13 cellular contexts compared by ENCODE assay signal in the genomic region with DNA sequence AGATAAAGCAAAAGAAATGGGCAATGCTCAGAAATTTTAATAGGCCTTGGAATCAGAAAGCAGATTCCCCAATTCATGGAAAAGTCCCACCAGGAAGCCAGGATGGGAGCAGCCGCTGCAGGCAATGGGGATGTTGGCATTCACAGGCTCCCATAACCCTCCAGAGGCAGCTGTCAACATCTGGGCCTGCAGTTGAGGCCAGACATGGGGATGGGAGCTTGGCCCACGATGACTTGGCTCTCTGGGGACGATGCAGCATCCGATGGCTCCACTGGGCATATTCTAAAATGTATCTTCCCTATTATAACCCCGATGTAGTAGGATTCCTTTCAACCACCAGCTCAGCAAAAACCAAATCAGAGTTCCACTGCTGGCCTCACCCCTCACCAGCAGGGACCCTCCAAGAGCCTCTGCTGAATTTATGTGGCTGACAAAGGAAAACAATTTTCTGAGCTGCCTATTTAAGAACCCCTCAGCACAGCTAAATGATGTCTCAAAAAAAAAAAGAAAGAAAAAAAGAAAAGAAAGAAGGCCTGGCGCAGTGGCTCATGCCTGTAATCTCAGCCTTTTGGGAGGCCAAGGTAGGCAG. TPM values are rescaled to one million over a fixed set of nuclear protein-coding genes. Genes with fewer than 3 reads are reported as not detected.
DNase-seq lines count a peak whose midpoint lies in the region; ATAC-seq and TF ChIP-seq lines count a peak whose summit lies in the region.
"Had no signal": no experiment of that assay in that cellular context is flagged by ENCODE, and none has a peak within 500 bp of the region (broad histone marks: within the 10 kb centered on the region; RNA-seq: fewer than 3 reads in every experiment).

No MANE protein-coding gene starts in this region.

- H3K27me3 ChIP-seq in ascending aorta: no peaks in the 10 kb centered on the region
- peaks cover 0 to 21% (median 0%) of the 10 kb centered on the region in 7 donors for H3K27me3 ChIP-seq in heart right ventricle
- peaks cover 0 to 18% (median 0%) of the 10 kb centered on the region in 3 donors for H3K27me3 ChIP-seq in stomach

- WGBS in heart right ventricle, 2 donors: 44 to 55% methylated on average over 6 of the region's 6 CpGs
- 69 to 78% (median 74%) methylated on average over 6 of the region's 6 CpGs for WGBS in stomach, 5 donors

- peaks cover 6 to 28% of the 10 kb centered on the region in 2 donors for H3K36me3 ChIP-seq in ascending aorta
- H3K36me3 ChIP-seq in heart right ventricle: peaks cover 0 to 32% (median 0%) of the 10 kb centered on the region in 9 donors
- peaks cover 0 to 21% (median 14%) of the 10 kb centered on the region in 4 donors for H3K36me3 ChIP-seq in stomach

- TF ChIP-seq EP300 in stomach (IDR thresholded peaks at IDR 0.05): no peak

- intact Hi-C loops in ascending aorta (cut with DNase I): no loop called here
- intact Hi-C loops in heart right ventricle (cut with DNase I): loop anchor here in 4 of 10 donors (5.0 to 10.0 kb wide), 6 partner anchors 35 to 230 kb away; no protein-coding TSS in a partner anchor
- intact Hi-C loops in stomach (cut with DNase I; ENCODE audit: low total_unique reads): no loop called here

- ATAC-seq in heart right ventricle (peak in 1 of 8 donors; percentile 12), HG02973 (IDR thresholded peaks at IDR 0.05; ENCODE audit: unreplicated experiment) (no peak), HG03039 (IDR thresholded peaks at IDR 0.05; ENCODE audit: unreplicated experiment) (no peak), GM18517 (IDR thresholded peaks at IDR 0.05; ENCODE audit: unreplicated experiment) (no peak)
- ATAC-seq: natural killer cell had no signal

- H3K4me3 ChIP-seq in ascending aorta: no peak overlapping the region
- H3K4me3 ChIP-seq in heart right ventricle: peak overlapping the region in 3 of 10 donors; percentile 1 to 25 (median 8)
- H3K4me3 ChIP-seq in stomach: no peak overlapping the region

- TF ChIP-seq POLR2A in stomach (IDR thresholded peaks at IDR 0.05): no peak

- peaks cover 9 to 63% of the 10 kb centered on the region in 2 donors for H3K4me1 ChIP-seq in ascending aorta
- H3K4me1 ChIP-seq in heart right ventricle: peaks cover 33 to 100% (median 96%) of the 10 kb centered on the region in 9 donors
- peaks cover 16 to 92% (median 65%) of the 10 kb centered on the region in 4 donors for H3K4me1 ChIP-seq in stomach

- H3K27ac ChIP-seq in ascending aorta (peak overlapping the region; percentile 41 to 96), heart right ventricle (peak overlapping the region in 9 of 10 donors; percentile 30 to 95 (median 68)), stomach (peak overlapping the region; percentile 3 to 47 (median 17))

- TF ChIP-seq CTCF in GM12873 (IDR thresholded peaks at IDR 0.05; ENCODE audit: insufficient read depth, low read depth, low read length, missing control alignments) (peak; percentile 25), ascending aorta (IDR thresholded peaks at IDR 0.05) (no peak), heart right ventricle (IDR thresholded peaks at IDR 0.05) (peak in 4 of 9 donors; percentile 11 to 42 (median 27)), stomach (IDR thresholded peaks at IDR 0.05) (no peak)

- no peaks in the 10 kb centered on the region for H3K9me3 ChIP-seq in ascending aorta
- no peaks in the 10 kb centered on the region for H3K9me3 ChIP-seq in heart right ventricle
- H3K9me3 ChIP-seq in stomach: no peaks in the 10 kb centered on the region

- DNase-seq in ascending aorta (ENCODE audit: low spot score in 2 of 2): no peak
- DNase-seq in heart right ventricle: peak in 1 of 2 donors; percentile 35
- DNase-seq in stomach: no peak
- DNase-seq in RKO (ENCODE audit: low spot score): no peak
- DNase-seq: activated naive CD8-positive, alpha-beta T cell treated with anti-CD3 and anti-CD28 coated beads for 36 hours; Calu3; immature natural killer cell; natural killer cell; T1000 had no signal

RNA-seq across cellular contexts. Expression of a gene that starts 7.1 kb away (rescaled TPM):
- total RNA-seq in ascending aorta (111 TPM), heart right ventricle (10 to 100 TPM in 5 of 10 donors, 1 to 10 TPM in 5; 7.4 to 13.7 (median 10.1) TPM), stomach (10 to 100 TPM in 3 of 5 donors, 1 to 10 TPM in 2; 2.9 to 13.6 (median 10.7) TPM)
- polyA plus RNA-seq in heart right ventricle (1 to 10 TPM; 5.0 to 5.5 TPM), stomach (1 to 10 TPM; 1.3 to 7.9 (median 5.2) TPM)
- polyA plus RNA-seq: immature natural killer cell had no signal

Comparison
In these comparisons a context has a peak if more than half of its experiments do, and no peak if none do; other contexts are left out.
1. H3K27ac ChIP-seq: peak in every context shown above with its lines; median percentile 68 in ascending aorta; 68 in heart right ventricle; 17 in stomach.